ENCODE assay signal across 17 cellular contexts in the genomic region with DNA sequence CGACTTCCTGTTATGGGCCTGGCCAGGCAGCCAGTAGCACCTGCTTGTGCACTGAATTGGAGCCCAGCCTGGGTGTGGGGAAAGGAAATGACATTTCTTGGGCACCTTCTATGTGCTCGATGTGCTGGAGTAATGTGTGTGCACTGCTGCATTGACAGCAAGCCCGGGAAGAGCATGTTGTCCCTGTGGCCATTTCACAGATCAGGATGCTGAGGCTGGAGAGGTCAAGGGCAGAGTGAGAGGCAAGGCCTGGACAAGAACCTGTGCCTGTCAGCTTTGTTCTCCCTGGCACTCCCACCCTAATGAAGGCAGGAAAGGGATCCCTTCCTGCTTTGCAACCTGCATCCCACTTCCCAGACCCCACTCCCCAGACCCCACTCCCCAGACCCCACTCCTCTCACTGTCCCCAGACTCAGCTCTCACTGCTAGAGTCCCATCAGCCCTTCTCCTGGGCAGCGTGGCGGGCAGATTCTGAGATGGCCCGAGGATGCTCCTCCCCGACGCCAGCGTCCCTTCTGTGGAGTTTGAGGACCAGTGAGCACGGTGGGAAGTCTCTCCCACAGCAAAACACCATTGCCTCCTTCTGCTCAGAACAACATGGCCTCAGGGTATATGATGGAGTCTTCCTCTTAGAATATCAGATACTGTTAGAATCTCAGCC. TPM values are rescaled to one million over a fixed set of nuclear protein-coding genes. Genes with fewer than 3 reads are reported as not detected.
DNase-seq lines count a peak whose midpoint lies in the region; ATAC-seq and TF ChIP-seq lines count a peak whose summit lies in the region.
"Had no signal": no experiment of that assay in that cellular context is flagged by ENCODE, and none has a peak within 500 bp of the region (broad histone marks: within the 10 kb centered on the region; RNA-seq: fewer than 3 reads in every experiment).

No MANE protein-coding gene starts in this region.

- WGBS in mesendoderm (ENCODE audit: extremely low coverage, insufficient coverage, low lambda C conversion rate), result no CpG with 5 or more reads among the region's 10 CpGs

- no peak overlapping the region for H3K23ac ChIP-seq in mesendoderm (ENCODE audit: low read length)

- H3K79me1 ChIP-seq in mesendoderm (ENCODE audit: low read length), result no peaks in the 10 kb centered on the region

- no peaks in the 10 kb centered on the region for H3F3A ChIP-seq in PC-3 (ENCODE audit: low read length, unreplicated experiment)

- ATAC-seq in activated naive CD4-positive, alpha-beta T cell treated with anti-CD3 and anti-CD28 coated beads, Interleukin-2, amount 50 U/mL, for 72 hours, result no peak
- ATAC-seq in WTC11, result no peak
- ATAC-seq in GM18498 (IDR thresholded peaks at IDR 0.05; ENCODE audit: unreplicated experiment), result no peak
- no peak for ATAC-seq in PC-3
- ATAC-seq: A549, GM12878 had no signal

- H2AFZ ChIP-seq in PC-3 (ENCODE audit: low read length), result no peak overlapping the region

- no peak overlapping the region for H3K56ac ChIP-seq in mesendoderm (ENCODE audit: low read length)

- H3K27me3 ChIP-seq in mesendoderm (ENCODE audit: insufficient read depth, low read length, poor library complexity) (no peaks in the 10 kb centered on the region), tibial artery (peaks cover 0 to 20% of the 10 kb centered on the region in 2 donors), PC-3 (ENCODE audit: low read length) (no peaks in the 10 kb centered on the region)
- H3K27me3 ChIP-seq: Peyer's patch had no signal

- TF ChIP-seq CTCF in WTC11 (IDR thresholded peaks at IDR 0.05), result no peak
- no peak for TF ChIP-seq CTCF in tibial artery (IDR thresholded peaks at IDR 0.05)
- no peak for TF ChIP-seq CTCF in PC-3 (conservative IDR thresholded peaks at IDR 0.05; ENCODE audit: low read depth, low read length)

- peak; percentile 5 for DNase-seq in activated naive CD4-positive, alpha-beta T cell treated with anti-CD3 and anti-CD28 coated beads, Interleukin-2, amount 50 U/mL, for 16 hours
- no peak for DNase-seq in activated naive CD4-positive, alpha-beta T cell treated with anti-CD3 and anti-CD28 coated beads, Interleukin-2, amount 50 U/mL, for 72 hours (ENCODE audit: low spot score in 2 of 2)
- peak; percentile 6 for DNase-seq in WTC11 (ENCODE audit: low spot score)
- DNase-seq in mesendoderm, result peak; percentile 13
- DNase-seq in tibial artery, result peak; percentile 5 to 39
- no peak for DNase-seq in PC-3
- DNase-seq: Caco-2, GDM1, KG1, NCI-H1105 treated with DMSO at 0.1 percent for 48 hours, NCI-H1694 had no signal

- H3K36me3 ChIP-seq in mesendoderm (ENCODE audit: control insufficient read depth, insufficient read depth, low read length) (no peaks in the 10 kb centered on the region), tibial artery (no peaks in the 10 kb centered on the region), PC-3 (ENCODE audit: low read depth, low read length) (no peaks in the 10 kb centered on the region)
- H3K36me3 ChIP-seq: Peyer's patch had no signal

- no peaks in the 10 kb centered on the region for H3K9me3 ChIP-seq in tibial artery
- H3K9me3 ChIP-seq in PC-3 (ENCODE audit: low read length), result no peaks in the 10 kb centered on the region
- H3K9me3 ChIP-seq: A549, Caco-2, Peyer's patch had no signal

- H3K18ac ChIP-seq in mesendoderm (ENCODE audit: low read length), result no peak overlapping the region

- H4K5ac ChIP-seq in mesendoderm (ENCODE audit: low read length), result no peak overlapping the region

- H3K4me3 ChIP-seq in mesendoderm (ENCODE audit: low read length) (no peak overlapping the region), tibial artery (no peak overlapping the region), PC-3 (ENCODE audit: low read length) (no peak overlapping the region)
- H3K4me3 ChIP-seq: A549, GM12878, Peyer's patch had no signal

- H3K27me3 Mint-ChIP-seq in WTC11 (ENCODE audit: low read depth), result no peaks in the 10 kb centered on the region

- no peak overlapping the region for H3K9ac ChIP-seq in mesendoderm (ENCODE audit: low read length)
- H3K9ac ChIP-seq in PC-3 (ENCODE audit: low read length), result no peak overlapping the region

- H2BK15ac ChIP-seq in mesendoderm (replicated peaks; ENCODE audit: low read depth), result no peak overlapping the region

- H3K4me2 ChIP-seq in mesendoderm (ENCODE audit: low read length), result no peak overlapping the region
- H3K4me2 ChIP-seq in PC-3 (ENCODE audit: low read length), result no peak overlapping the region
- H3K4me2 ChIP-seq: A549 had no signal

- CTCF ChIA-PET in WTC11 (lab: Charles Lee), result no interaction called here
- CTCF ChIA-PET in PC-3 (lab: Charles Lee), result no interaction called here

- H4K8ac ChIP-seq in mesendoderm (ENCODE audit: low read depth, low read length), result no peak overlapping the region

- no peak overlapping the region for H3K4me3 Mint-ChIP-seq in WTC11
- H3K4me3 Mint-ChIP-seq: CD4-positive, alpha-beta T cell had no signal

- no peak overlapping the region for H2AK5ac ChIP-seq in mesendoderm (ENCODE audit: low read length)

- H3K4me1 ChIP-seq in mesendoderm (ENCODE audit: control insufficient read depth, low read depth, low read length) (no peaks in the 10 kb centered on the region), tibial artery (no peaks in the 10 kb centered on the region), PC-3 (ENCODE audit: insufficient read depth, low read length) (no peaks in the 10 kb centered on the region)
- H3K4me1 ChIP-seq: A549, Caco-2, Peyer's patch had no signal

- no peak overlapping the region for H3K27ac ChIP-seq in mesendoderm (ENCODE audit: low read depth, low read length)
- H3K27ac ChIP-seq in tibial artery, result no peak overlapping the region
- H3K27ac ChIP-seq in PC-3 (ENCODE audit: low read length), result no peak overlapping the region
- H3K27ac ChIP-seq: A549, Peyer's patch had no signal

- H3K36me3 Mint-ChIP-seq in activated naive CD4-positive, alpha-beta T cell treated with anti-CD3 and anti-CD28 coated beads, Interleukin-2, amount 50 U/mL, for 72 hours, result peaks cover 0 to under 1% of the 10 kb centered on the region in 2 donors
- H3K36me3 Mint-ChIP-seq in WTC11, result no peaks in the 10 kb centered on the region

- BruUV-seq in PC-3 (replicated peaks; lab: Mats Ljungman, UMichigan), result no TSS peak

- H4K20me1 ChIP-seq in PC-3 (ENCODE audit: low read length), result no peaks in the 10 kb centered on the region

- no peak overlapping the region for H2BK5ac ChIP-seq in mesendoderm (ENCODE audit: low read length)

- H3K79me2 ChIP-seq in mesendoderm (ENCODE audit: control insufficient read depth, insufficient read depth, low read length) (no peaks in the 10 kb centered on the region), PC-3 (ENCODE audit: low read length) (no peaks in the 10 kb centered on the region)

- intact Hi-C loops in tibial artery (cut with DNase I; ENCODE audit: low total_unique reads) (no loop called here), PC-3 (cut with micrococcal nuclease) (no loop called here)

- H2BK120ac ChIP-seq in mesendoderm (ENCODE audit: low read depth, low read length), result no peak overlapping the region

- H3K27ac Mint-ChIP-seq in activated naive CD4-positive, alpha-beta T cell treated with anti-CD3 and anti-CD28 coated beads, Interleukin-2, amount 50 U/mL, for 72 hours, result no peak overlapping the region
- no peak overlapping the region for H3K27ac Mint-ChIP-seq in WTC11
- H3K27ac Mint-ChIP-seq: CD4-positive, alpha-beta T cell had no signal

- POLR2A ChIA-PET in WTC11 (lab: Charles Lee), result no interaction called here
- POLR2A ChIA-PET in PC-3 (lab: Charles Lee; ENCODE audit: unreplicated experiment), result no interaction called here

- no peak overlapping the region for H3K4ac ChIP-seq in mesendoderm (ENCODE audit: low read depth, low read length)

- H3K9me2 ChIP-seq in PC-3 (replicated peaks; ENCODE audit: low read length), result no peaks in the 10 kb centered on the region

- no peaks in the 10 kb centered on the region for H3K9me3 Mint-ChIP-seq in activated naive CD4-positive, alpha-beta T cell treated with anti-CD3 and anti-CD28 coated beads, Interleukin-2, amount 50 U/mL, for 72 hours
- peaks cover 3% of the 10 kb centered on the region for H3K9me3 Mint-ChIP-seq in WTC11
- H3K9me3 Mint-ChIP-seq: CD4-positive, alpha-beta T cell had no signal

- peaks cover 6% of the 10 kb centered on the region; the same call in 1 of the 2 replicates for H3K4me1 Mint-ChIP-seq in WTC11

TF ChIP-seq in WTC11, 78 proteins besides CTCF, POLR2A, EP300 and RAD21 (continues in another document):
- TF ChIP-seq RELA (CRISPR knock-in tag; IDR thresholded peaks at IDR 0.05; ENCODE audit: borderline replicate concordance) (no peak), ZNF138 (CRISPR knock-in tag; conservative IDR thresholded peaks at IDR 0.05) (no peak), ETV6 (CRISPR knock-in tag; IDR thresholded peaks at IDR 0.05) (no peak), NR2C2 (CRISPR knock-in tag; IDR thresholded peaks at IDR 0.05) (no peak)
- TF ChIP-seq, protein P1, sequence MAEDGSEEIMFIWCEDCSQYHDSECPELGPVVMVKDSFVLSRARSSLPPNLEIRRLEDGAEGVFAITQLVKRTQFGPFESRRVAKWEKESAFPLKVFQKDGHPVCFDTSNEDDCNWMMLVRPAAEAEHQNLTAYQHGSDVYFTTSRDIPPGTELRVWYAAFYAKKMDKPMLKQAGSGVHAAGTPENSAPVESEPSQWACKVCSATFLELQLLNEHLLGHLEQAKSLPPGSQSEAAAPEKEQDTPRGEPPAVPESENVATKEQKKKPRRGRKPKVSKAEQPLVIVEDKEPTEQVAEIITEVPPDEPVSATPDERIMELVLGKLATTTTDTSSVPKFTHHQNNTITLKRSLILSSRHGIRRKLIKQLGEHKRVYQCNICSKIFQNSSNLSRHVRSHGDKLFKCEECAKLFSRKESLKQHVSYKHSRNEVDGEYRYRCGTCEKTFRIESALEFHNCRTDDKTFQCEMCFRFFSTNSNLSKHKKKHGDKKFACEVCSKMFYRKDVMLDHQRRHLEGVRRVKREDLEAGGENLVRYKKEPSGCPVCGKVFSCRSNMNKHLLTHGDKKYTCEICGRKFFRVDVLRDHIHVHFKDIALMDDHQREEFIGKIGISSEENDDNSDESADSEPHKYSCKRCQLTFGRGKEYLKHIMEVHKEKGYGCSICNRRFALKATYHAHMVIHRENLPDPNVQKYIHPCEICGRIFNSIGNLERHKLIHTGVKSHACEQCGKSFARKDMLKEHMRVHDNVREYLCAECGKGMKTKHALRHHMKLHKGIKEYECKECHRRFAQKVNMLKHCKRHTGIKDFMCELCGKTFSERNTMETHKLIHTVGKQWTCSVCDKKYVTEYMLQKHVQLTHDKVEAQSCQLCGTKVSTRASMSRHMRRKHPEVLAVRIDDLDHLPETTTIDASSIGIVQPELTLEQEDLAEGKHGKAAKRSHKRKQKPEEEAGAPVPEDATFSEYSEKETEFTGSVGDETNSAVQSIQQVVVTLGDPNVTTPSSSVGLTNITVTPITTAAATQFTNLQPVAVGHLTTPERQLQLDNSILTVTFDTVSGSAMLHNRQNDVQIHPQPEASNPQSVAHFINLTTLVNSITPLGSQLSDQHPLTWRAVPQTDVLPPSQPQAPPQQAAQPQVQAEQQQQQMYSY (CRISPR knock-in tag; IDR thresholded peaks at IDR 0.05), result no peak

RNA-seq across cellular contexts. Expression of gene BARX1, which starts 49.6 kb away (rescaled TPM):
- total RNA-seq in activated naive CD4-positive, alpha-beta T cell treated with anti-CD3 and anti-CD28 coated beads, Interleukin-2, amount 50 U/mL, for 72 hours, result 1 to 10 TPM in 1 of 2 donors, not detected in 1; 9.1 TPM
- total RNA-seq in WTC11 (2021), result 8.9 to 10.6 TPM (median 9.0 TPM) in 3 replicates
- polyA plus RNA-seq in mesendoderm (2013, experiment 1 of 2), result 4.1 TPM
- polyA plus RNA-seq in mesendoderm (2013, experiment 2 of 2), result 3.7 TPM
- not detected in 2 replicates for total RNA-seq in PC-3 (2014; rRNA removed)
- total RNA-seq: Caco-2, GM12878, Peyer's patch had no signal
- polyA plus RNA-seq: BJ, GM12878 had no signal

Comparison
In these comparisons a context has a peak if more than half of its experiments do, and no peak if none do; other contexts are left out.
1. DNase-seq: peak in activated naive CD4-positive, alpha-beta T cell treated with anti-CD3 and anti-CD28 coated beads, Interleukin-2, amount 50 U/mL, for 16 hours (single experiment), WTC11 (single experiment), mesendoderm (single experiment) and tibial artery (2 of 2); none in activated naive CD4-positive, alpha-beta T cell treated with anti-CD3 and anti-CD28 coated beads, Interleukin-2, amount 50 U/mL, for 72 hours (0 of 2) and PC-3 (single experiment).